1 cellular context compared by ENCODE assay signal in the genomic region with DNA sequence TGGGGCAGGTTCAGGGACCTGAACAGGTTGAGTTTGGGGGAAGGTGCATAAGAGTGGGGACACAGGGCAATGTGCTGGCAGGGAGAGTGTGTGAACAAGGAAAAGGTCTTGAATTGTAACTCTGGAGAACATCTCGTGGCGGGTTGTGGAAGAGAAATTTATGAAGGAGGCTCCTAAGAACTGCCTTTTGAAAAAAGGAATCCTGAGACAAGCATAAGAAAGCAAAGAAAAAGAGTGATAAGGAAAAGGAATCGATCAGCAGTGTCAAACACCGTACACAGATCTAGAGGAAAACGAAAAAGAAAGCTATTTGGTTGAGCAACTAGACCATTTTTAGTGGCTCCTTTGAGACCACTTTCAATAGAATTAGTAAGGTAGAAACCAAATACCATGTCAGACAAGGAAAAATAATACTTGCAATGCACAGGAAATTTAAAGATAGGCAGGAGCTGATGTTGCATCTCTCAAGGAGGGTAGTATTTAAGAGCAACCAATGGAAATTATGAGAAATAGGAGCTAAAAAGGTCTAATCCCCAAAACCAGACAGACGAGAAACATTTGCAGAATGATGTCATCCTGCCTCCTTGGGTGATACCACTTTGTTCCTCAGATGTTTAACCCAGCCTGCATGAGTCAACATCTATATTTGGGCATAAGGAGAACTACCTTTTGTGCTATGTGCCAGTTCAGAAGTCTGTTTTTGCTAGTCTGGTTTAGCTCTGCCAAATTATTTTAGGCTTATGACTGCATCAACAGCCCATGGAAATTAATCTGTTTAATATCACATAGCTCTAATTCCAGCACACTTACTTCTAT.
TF ChIP-seq lines count a peak whose summit lies in the region.

No MANE protein-coding gene starts in this region.

TF ChIP-seq in HEK293, 187 proteins besides CTCF, POLR2A, EP300 and RAD21 (continued from another document):
- TF ChIP-seq, protein P1, sequence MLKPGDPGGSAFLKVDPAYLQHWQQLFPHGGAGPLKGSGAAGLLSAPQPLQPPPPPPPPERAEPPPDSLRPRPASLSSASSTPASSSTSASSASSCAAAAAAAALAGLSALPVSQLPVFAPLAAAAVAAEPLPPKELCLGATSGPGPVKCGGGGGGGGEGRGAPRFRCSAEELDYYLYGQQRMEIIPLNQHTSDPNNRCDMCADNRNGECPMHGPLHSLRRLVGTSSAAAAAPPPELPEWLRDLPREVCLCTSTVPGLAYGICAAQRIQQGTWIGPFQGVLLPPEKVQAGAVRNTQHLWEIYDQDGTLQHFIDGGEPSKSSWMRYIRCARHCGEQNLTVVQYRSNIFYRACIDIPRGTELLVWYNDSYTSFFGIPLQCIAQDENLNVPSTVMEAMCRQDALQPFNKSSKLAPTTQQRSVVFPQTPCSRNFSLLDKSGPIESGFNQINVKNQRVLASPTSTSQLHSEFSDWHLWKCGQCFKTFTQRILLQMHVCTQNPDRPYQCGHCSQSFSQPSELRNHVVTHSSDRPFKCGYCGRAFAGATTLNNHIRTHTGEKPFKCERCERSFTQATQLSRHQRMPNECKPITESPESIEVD (tag by site-specific recombination; IDR thresholded peaks at IDR 0.05), result peak; percentile 90
- TF ChIP-seq SP2 (tag by site-specific recombination; IDR thresholded peaks at IDR 0.05) (peak; percentile 14; the same call in 1 of the 2 replicates), ZNF23 (tag by site-specific recombination; IDR thresholded peaks at IDR 0.05; ENCODE audit: borderline replicate concordance) (no peak), ZNF350 (tag by site-specific recombination; IDR thresholded peaks at IDR 0.05) (no peak), ZNF626 (tag by site-specific recombination; IDR thresholded peaks at IDR 0.05) (no peak), RBAK (tag by site-specific recombination; IDR thresholded peaks at IDR 0.05) (no peak)
- TF ChIP-seq, protein P2, sequence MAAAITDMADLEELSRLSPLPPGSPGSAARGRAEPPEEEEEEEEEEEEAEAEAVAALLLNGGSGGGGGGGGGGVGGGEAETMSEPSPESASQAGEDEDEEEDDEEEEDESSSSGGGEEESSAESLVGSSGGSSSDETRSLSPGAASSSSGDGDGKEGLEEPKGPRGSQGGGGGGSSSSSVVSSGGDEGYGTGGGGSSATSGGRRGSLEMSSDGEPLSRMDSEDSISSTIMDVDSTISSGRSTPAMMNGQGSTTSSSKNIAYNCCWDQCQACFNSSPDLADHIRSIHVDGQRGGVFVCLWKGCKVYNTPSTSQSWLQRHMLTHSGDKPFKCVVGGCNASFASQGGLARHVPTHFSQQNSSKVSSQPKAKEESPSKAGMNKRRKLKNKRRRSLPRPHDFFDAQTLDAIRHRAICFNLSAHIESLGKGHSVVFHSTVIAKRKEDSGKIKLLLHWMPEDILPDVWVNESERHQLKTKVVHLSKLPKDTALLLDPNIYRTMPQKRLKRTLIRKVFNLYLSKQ (tag by site-specific recombination; IDR thresholded peaks at IDR 0.05; ENCODE audit: borderline replicate concordance), result no peak
- TF ChIP-seq, protein P3, sequence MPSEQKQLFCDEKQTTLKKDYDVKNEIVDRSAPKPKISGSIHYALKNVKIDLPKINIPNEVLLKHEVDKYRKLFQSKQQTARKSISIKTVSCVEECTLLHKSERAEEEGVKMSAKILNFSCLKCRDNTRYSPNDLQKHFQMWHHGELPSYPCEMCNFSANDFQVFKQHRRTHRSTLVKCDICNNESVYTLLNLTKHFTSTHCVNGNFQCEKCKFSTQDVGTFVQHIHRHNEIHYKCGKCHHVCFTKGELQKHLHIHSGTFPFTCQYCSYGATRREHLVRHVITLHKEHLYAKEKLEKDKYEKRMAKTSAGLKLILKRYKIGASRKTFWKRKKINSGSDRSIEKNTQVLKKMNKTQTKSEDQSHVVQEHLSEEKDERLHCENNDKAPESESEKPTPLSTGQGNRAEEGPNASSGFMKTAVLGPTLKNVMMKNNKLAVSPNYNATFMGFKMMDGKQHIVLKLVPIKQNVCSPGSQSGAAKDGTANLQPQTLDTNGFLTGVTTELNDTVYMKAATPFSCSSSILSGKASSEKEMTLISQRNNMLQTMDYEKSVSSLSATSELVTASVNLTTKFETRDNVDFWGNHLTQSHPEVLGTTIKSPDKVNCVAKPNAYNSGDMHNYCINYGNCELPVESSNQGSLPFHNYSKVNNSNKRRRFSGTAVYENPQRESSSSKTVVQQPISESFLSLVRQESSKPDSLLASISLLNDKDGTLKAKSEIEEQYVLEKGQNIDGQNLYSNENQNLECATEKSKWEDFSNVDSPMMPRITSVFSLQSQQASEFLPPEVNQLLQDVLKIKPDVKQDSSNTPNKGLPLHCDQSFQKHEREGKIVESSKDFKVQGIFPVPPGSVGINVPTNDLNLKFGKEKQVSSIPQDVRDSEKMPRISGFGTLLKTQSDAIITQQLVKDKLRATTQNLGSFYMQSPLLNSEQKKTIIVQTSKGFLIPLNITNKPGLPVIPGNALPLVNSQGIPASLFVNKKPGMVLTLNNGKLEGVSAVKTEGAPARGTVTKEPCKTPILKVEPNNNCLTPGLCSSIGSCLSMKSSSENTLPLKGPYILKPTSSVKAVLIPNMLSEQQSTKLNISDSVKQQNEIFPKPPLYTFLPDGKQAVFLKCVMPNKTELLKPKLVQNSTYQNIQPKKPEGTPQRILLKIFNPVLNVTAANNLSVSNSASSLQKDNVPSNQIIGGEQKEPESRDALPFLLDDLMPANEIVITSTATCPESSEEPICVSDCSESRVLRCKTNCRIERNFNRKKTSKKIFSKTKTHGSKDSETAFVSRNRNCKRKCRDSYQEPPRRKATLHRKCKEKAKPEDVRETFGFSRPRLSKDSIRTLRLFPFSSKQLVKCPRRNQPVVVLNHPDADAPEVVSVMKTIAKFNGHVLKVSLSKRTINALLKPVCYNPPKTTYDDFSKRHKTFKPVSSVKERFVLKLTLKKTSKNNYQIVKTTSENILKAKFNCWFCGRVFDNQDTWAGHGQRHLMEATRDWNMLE (tag by site-specific recombination; conservative IDR thresholded peaks at IDR 0.05; ENCODE audit: low read depth), result no peak
- TF ChIP-seq, protein P4, sequence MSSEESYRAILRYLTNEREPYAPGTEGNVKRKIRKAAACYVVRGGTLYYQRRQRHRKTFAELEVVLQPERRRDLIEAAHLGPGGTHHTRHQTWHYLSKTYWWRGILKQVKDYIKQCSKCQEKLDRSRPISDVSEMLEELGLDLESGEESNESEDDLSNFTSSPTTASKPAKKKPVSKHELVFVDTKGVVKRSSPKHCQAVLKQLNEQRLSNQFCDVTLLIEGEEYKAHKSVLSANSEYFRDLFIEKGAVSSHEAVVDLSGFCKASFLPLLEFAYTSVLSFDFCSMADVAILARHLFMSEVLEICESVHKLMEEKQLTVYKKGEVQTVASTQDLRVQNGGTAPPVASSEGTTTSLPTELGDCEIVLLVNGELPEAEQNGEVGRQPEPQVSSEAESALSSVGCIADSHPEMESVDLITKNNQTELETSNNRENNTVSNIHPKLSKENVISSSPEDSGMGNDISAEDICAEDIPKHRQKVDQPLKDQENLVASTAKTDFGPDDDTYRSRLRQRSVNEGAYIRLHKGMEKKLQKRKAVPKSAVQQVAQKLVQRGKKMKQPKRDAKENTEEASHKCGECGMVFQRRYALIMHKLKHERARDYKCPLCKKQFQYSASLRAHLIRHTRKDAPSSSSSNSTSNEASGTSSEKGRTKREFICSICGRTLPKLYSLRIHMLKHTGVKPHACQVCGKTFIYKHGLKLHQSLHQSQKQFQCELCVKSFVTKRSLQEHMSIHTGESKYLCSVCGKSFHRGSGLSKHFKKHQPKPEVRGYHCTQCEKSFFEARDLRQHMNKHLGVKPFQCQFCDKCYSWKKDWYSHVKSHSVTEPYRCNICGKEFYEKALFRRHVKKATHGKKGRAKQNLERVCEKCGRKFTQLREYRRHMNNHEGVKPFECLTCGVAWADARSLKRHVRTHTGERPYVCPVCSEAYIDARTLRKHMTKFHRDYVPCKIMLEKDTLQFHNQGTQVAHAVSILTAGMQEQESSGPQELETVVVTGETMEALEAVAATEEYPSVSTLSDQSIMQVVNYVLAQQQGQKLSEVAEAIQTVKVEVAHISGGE (tag by site-specific recombination; conservative IDR thresholded peaks at IDR 0.05; ENCODE audit: low read depth), result no peak
